ENCODE assay signal across 17 cellular contexts in the genomic region with DNA sequence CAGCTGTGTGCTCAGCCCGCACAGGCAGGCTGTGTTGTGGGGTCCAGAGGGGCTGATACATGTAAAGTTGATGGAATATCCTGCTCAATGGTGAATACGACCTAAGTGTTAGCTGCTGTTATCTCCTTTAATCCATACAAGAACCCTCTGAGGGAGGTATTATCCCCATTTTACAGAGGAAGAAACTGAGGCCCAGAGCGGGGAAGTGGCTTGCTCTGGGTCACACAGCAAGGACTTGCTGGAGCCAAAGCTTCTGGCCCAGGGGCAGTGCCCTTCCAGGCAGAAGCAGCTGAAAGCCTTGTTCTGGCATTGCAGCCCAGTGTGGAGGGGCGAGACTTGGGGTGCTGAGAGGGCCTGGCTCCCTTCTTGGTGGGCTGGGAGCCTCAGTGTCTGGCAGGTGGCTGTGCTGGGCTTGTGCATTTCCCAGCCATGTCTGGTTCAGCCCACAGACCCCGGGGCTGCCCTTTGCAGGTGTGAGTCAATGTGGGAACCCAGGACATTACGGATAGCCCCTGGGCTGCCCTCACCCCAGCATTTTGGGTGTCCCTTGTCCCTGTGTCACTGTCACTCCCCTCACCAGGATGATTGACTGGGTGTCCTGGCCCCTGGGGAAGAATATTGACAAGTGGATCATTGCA. TPM values are rescaled to one million over a fixed set of nuclear protein-coding genes. Genes with fewer than 3 reads are reported as not detected.
A peak's percentile ranks its signal among the peaks of the same experiment; 100 is the strongest.
DNase-seq lines count a peak whose midpoint lies in the region; ATAC-seq, FAIRE-seq and TF ChIP-seq lines count a peak whose summit lies in the region.
"Had no signal": no experiment of that assay in that cellular context is flagged by ENCODE, and none has a peak within 500 bp of the region (broad histone marks: within the 10 kb centered on the region; RNA-seq: fewer than 3 reads in every experiment).

No MANE protein-coding gene starts in this region.

- TF ChIP-seq RAD21 in K562 (CRISPR knock-in tag; conservative IDR thresholded peaks at IDR 0.05 in 1 of 2, IDR thresholded peaks at IDR 0.05 in 1 of 2): no peak

- H3K9me3 ChIP-seq in K562 (replicated peaks; ENCODE audit: control insufficient read depth, insufficient read depth, low read depth, low read length): no peaks in the 10 kb centered on the region
- H3K9me3 ChIP-seq: Peyer's patch had no signal

- no peak overlapping the region for H3K4me3 Mint-ChIP-seq in activated CD8-positive, alpha-beta T cell treated with anti-CD3 and anti-CD28 coated beads, Interleukin-2, amount 10 ng/mL, durations not matched to agents 7 days and 5 days
- no peak overlapping the region for H3K4me3 Mint-ChIP-seq in activated CD8-positive, alpha-beta T cell treated with anti-CD3 and anti-CD28 coated beads for 36 hours
- H3K4me3 Mint-ChIP-seq: CD14-positive monocyte, H9 had no signal

- H3K36me3 Mint-ChIP-seq in activated CD8-positive, alpha-beta T cell treated with anti-CD3 and anti-CD28 coated beads, Interleukin-2, amount 10 ng/mL, durations not matched to agents 7 days and 5 days (ENCODE audit: low read depth): peaks cover 26% of the 10 kb centered on the region
- H3K36me3 Mint-ChIP-seq in activated CD8-positive, alpha-beta T cell treated with anti-CD3 and anti-CD28 coated beads for 36 hours (ENCODE audit: low read depth): peaks cover 8% of the 10 kb centered on the region

- H3K4me2 ChIP-seq in K562 (ENCODE audit: insufficient read depth, low read length): no peak overlapping the region

- H3K79me2 ChIP-seq in K562 (ENCODE audit: control insufficient read depth, insufficient read depth, low read length): no peaks in the 10 kb centered on the region; the same call in 2 of the 3 replicates

- intact Hi-C loops in activated CD8-positive, alpha-beta T cell treated with anti-CD3 and anti-CD28 coated beads for 36 hours (cut with micrococcal nuclease): no loop called here
- intact Hi-C loops in K562 (cut with micrococcal nuclease): no loop called here
- intact Hi-C loops in sciatic nerve (cut with DNase I): no loop called here

- 83% methylated on average over 5 of the region's 6 CpGs for WGBS in K562 (ENCODE audit: insufficient coverage, low coverage, missing lambda C conversion rate)

- no peak for TF ChIP-seq EP300 in K562 (IDR thresholded peaks at IDR 0.05; ENCODE audit: low read length)

- FAIRE-seq in GM12892 (lab: Jason Lieb, UNC) (peak; percentile 58), K562 (lab: Jason Lieb, UNC) (no peak)

- H3K4me3 ChIP-seq in K562: no peak overlapping the region
- H3K4me3 ChIP-seq: Peyer's patch had no signal

- H3K9ac ChIP-seq in K562 (ENCODE audit: insufficient read depth in 1 of 2, low read depth in 2 of 2, low read length in 2 of 2): peak overlapping the region in 1 of 2 experiments; percentile 48; a peak in 1 of 4 replicates

- H3K4me1 ChIP-seq in K562 (replicated peaks in 1 of 2; ENCODE audit: control insufficient read depth in 2 of 2, insufficient read depth in 2 of 2, low read length in 2 of 2): peaks cover 0 to 18% of the 10 kb centered on the region in 2 experiments; a peak in 3 of 5 replicates

- no peaks in the 10 kb centered on the region for H3K9me1 ChIP-seq in K562 (ENCODE audit: control insufficient read depth, insufficient read depth, low read length)

- no peaks in the 10 kb centered on the region for H3K27me3 Mint-ChIP-seq in activated CD8-positive, alpha-beta T cell treated with anti-CD3 and anti-CD28 coated beads, Interleukin-2, amount 10 ng/mL, durations not matched to agents 7 days and 5 days (ENCODE audit: low read depth)
- no peaks in the 10 kb centered on the region for H3K27me3 Mint-ChIP-seq in activated CD8-positive, alpha-beta T cell treated with anti-CD3 and anti-CD28 coated beads for 36 hours

- no TSS peak for BruUV-seq in K562 (replicated peaks; lab: Mats Ljungman, UMichigan)

- TF ChIP-seq POLR2A in GM12892 (IDR thresholded peaks at IDR 0.05; ENCODE audit: low read depth, low read length) (no peak), K562 (conservative IDR thresholded peaks at IDR 0.05) (no peak)

- no peaks in the 10 kb centered on the region for H3K9me3 Mint-ChIP-seq in activated CD8-positive, alpha-beta T cell treated with anti-CD3 and anti-CD28 coated beads, Interleukin-2, amount 10 ng/mL, durations not matched to agents 7 days and 5 days (ENCODE audit: insufficient read depth)
- no peaks in the 10 kb centered on the region for H3K9me3 Mint-ChIP-seq in activated CD8-positive, alpha-beta T cell treated with anti-CD3 and anti-CD28 coated beads for 36 hours
- H3K9me3 Mint-ChIP-seq: H9 had no signal

- no peak overlapping the region for H2AFZ ChIP-seq in K562 (ENCODE audit: low read depth, low read length)

- H3K4me1 Mint-ChIP-seq in activated CD8-positive, alpha-beta T cell treated with anti-CD3 and anti-CD28 coated beads, Interleukin-2, amount 10 ng/mL, durations not matched to agents 7 days and 5 days (ENCODE audit: low read depth): peaks cover 43% of the 10 kb centered on the region
- peaks cover 33% of the 10 kb centered on the region for H3K4me1 Mint-ChIP-seq in activated CD8-positive, alpha-beta T cell treated with anti-CD3 and anti-CD28 coated beads for 36 hours (ENCODE audit: low read depth)

- in situ Hi-C loops in K562 (cut with MboI): no loop called here

- no peak for ATAC-seq in activated CD8-positive, alpha-beta T cell treated with anti-CD3 and anti-CD28 coated beads, Interleukin-2, amount 10 ng/mL, durations not matched to agents 7 days and 5 days
- ATAC-seq in activated CD8-positive, alpha-beta T cell treated with anti-CD3 and anti-CD28 coated beads for 36 hours: no peak
- ATAC-seq in K562: no peak
- ATAC-seq in sciatic nerve: no peak
- ATAC-seq: Right ventricle myocardium inferior had no signal

- H3K36me3 ChIP-seq in K562 (ENCODE audit: control insufficient read depth, insufficient read depth, low read length): peaks cover 7% of the 10 kb centered on the region; the same call in 1 of the 3 replicates

- peak overlapping the region; percentile 4 for H3K27ac Mint-ChIP-seq in activated CD8-positive, alpha-beta T cell treated with anti-CD3 and anti-CD28 coated beads, Interleukin-2, amount 10 ng/mL, durations not matched to agents 7 days and 5 days
- H3K27ac Mint-ChIP-seq in activated CD8-positive, alpha-beta T cell treated with anti-CD3 and anti-CD28 coated beads for 36 hours: no peak overlapping the region
- H3K27ac Mint-ChIP-seq: H9 had no signal

- H4K20me1 ChIP-seq in K562 (replicated peaks; ENCODE audit: control insufficient read depth, insufficient read depth, low read length): 0 out of 2 replicates have a peak, but pooled peaks cover 6% of the 10 kb centered on the region

- no peak for DNase-seq in activated CD8-positive, alpha-beta T cell treated with anti-CD3 and anti-CD28 coated beads, Interleukin-2, amount 10 ng/mL, durations not matched to agents 7 days and 5 days
- no peak for DNase-seq in activated CD8-positive, alpha-beta T cell treated with anti-CD3 and anti-CD28 coated beads for 36 hours
- DNase-seq in GM12892 (ENCODE audit: insufficient read length): no peak
- no peak for DNase-seq in K562 (ENCODE audit: extremely low read depth in 1 of 4, low spot score in 3 of 4)
- peak; percentile 45 for DNase-seq in sciatic nerve (ENCODE audit: low spot score)
- DNase-seq in DMS53 treated with DMSO at 0.1 percent for 48 hours (lab: John Stamatoyannopoulos, UW; ENCODE audit: unreplicated experiment): no peak
- no peak for DNase-seq in substantia nigra (lab: John Stamatoyannopoulos, UW)
- DNase-seq in activated CD4-positive, CD25-positive, alpha-beta regulatory T cell treated with anti-CD3 and anti-CD28 coated beads, Interleukin-2, amount 50 U/mL, for 72 hours: no peak
- DNase-seq: 8988T, H9, NCI-H1105 treated with DMSO at 0.1 percent for 48 hours, NCI-H1694, NCI-H2081 treated with DMSO at 0.1 percent for 48 hours, NCI-H446 treated with DMSO at 0.1 percent for 48 hours had no signal

- H3K27ac ChIP-seq in K562 (ENCODE audit: extremely low read depth, low read depth, low read length): no peak overlapping the region
- H3K27ac ChIP-seq in substantia nigra (ENCODE audit: low read depth, low read length, poor library complexity, severe bottlenecking): no peak overlapping the region
- H3K27ac ChIP-seq: Peyer's patch had no signal

- CTCF ChIA-PET in activated CD8-positive, alpha-beta T cell treated with anti-CD3 and anti-CD28 coated beads, Interleukin-2, amount 10 ng/mL, durations not matched to agents 7 days and 5 days (lab: Charles Lee): interaction anchor here (1.4 kb wide), 1 partner anchor 9 kb away, joined by 3 read pairs; no protein-coding TSS in a partner anchor
- CTCF ChIA-PET in activated CD8-positive, alpha-beta T cell treated with anti-CD3 and anti-CD28 coated beads for 36 hours (lab: Charles Lee): interaction anchor here (1.9 kb wide), 1 partner anchor 366 kb away, joined by 4 read pairs; no protein-coding TSS in a partner anchor
- CTCF ChIA-PET in K562 (lab: Yijun Ruan, JAX; ENCODE audit: low intra/inter-chr PET ratio): no interaction called here

- H3K27me3 ChIP-seq in K562 (ENCODE audit: control insufficient read depth in 2 of 2, insufficient read depth in 2 of 2, low read length in 2 of 2): no peaks in the 10 kb centered on the region
- H3K27me3 ChIP-seq: Peyer's patch had no signal

- POLR2A ChIA-PET in activated CD8-positive, alpha-beta T cell treated with anti-CD3 and anti-CD28 coated beads, Interleukin-2, amount 10 ng/mL, durations not matched to agents 7 days and 5 days (lab: Charles Lee): interaction anchor here (0.7 kb wide), 1 partner anchor 11 kb away, joined by 3 read pairs; no protein-coding TSS in a partner anchor
- POLR2A ChIA-PET in activated CD8-positive, alpha-beta T cell treated with anti-CD3 and anti-CD28 coated beads for 36 hours (lab: Charles Lee): interaction anchor here (0.6 kb wide), 1 partner anchor 270 kb away, joined by 3 read pairs; no protein-coding TSS in a partner anchor
- POLR2A ChIA-PET in K562 (lab: Yijun Ruan, JAX): interaction anchor here (0.7 to 1.2 kb wide), 2 partner anchors 9 to 749 kb away, joined by 3 read pairs; no protein-coding TSS in a partner anchor

- TF ChIP-seq CTCF in activated CD8-positive, alpha-beta T cell treated with anti-CD3 and anti-CD28 coated beads for 36 hours (IDR thresholded peaks at IDR 0.05): no peak
- TF ChIP-seq CTCF in K562 (IDR thresholded peaks at IDR 0.05 in 2 of 3, conservative IDR thresholded peaks at IDR 0.05 in 1 of 3; ENCODE audit: insufficient read depth in 2 of 3, low read depth in 1 of 3, low read length in 3 of 3): no peak

RNA-seq across cellular contexts. Expression of gene USP35, which starts 10.4 kb away (rescaled TPM):
- 10 to 100 TPM; 11.9 to 12.8 TPM for total RNA-seq in activated CD8-positive, alpha-beta T cell treated with anti-CD3 and anti-CD28 coated beads, Interleukin-2, amount 10 ng/mL, durations not matched to agents 7 days and 5 days
- total RNA-seq in activated CD8-positive, alpha-beta T cell treated with anti-CD3 and anti-CD28 coated beads for 36 hours: 1 to 10 TPM; 6.8 to 7.7 TPM
- 2.4 TPM for polyA plus RNA-seq in GM12892 (2012; ENCODE audit: missing spikeins)
- 11.2 and 24.7 TPM in 2 replicates for total RNA-seq in K562 (2011; cell fraction: chromatin; rRNA removed; ENCODE audit: low replicate concordance)
- 14.8 and 15.9 TPM in 2 replicates for total RNA-seq in K562 (2011; cell fraction: nucleolus; rRNA removed)
- 11.8 and 13.5 TPM in 2 replicates for total RNA-seq in K562 (2011; cell fraction: nucleoplasm; rRNA removed)
- total RNA-seq in K562 (2014; rRNA removed) (3.3 and 4.8 TPM in 2 replicates), K562 (2014; rRNA removed; fragmentation: Illumina TruSeq; extraction: Trizol) (1.6 and 2.1 TPM in 2 replicates), K562 (2015; rRNA removed; fragmentation: Illumina TruSeq; extraction: Trizol) (2.4 and 3.3 TPM in 2 replicates), K562 (2021) (3.8 and 4.1 TPM in 2 replicates), sciatic nerve (11.5 TPM)
- polyA plus RNA-seq in K562 (2011; rRNA removed) (3.9 and 4.4 TPM in 2 replicates), K562 (2014; fragmentation: Illumina TruSeq; extraction: Trizol) (3.0 and 3.6 TPM in 2 replicates), K562 (2014; fragmentation: Nextera tagmentation; extraction: Ambion mirVana) (under 1 TPM; 0.01 to 0.07 TPM), K562 (2014; rRNA removed) (3.6 and 4.0 TPM in 2 replicates)
- polyA plus RNA-seq in K562 (2011; cell fraction: cytosol; rRNA removed): 3.2 and 3.9 TPM in 2 replicates
- 23.4 and 38.4 TPM in 2 replicates for polyA plus RNA-seq in K562 (2011; cell fraction: nucleus; rRNA removed)
- polyA plus RNA-seq in K562 (2012): 3.9 and 6.0 TPM in 2 replicates
- polyA minus RNA-seq in K562 (2011; rRNA and poly(A)+ RNA removed): 1.7 and 1.8 TPM in 2 replicates
- polyA minus RNA-seq in K562 (2011; cell fraction: cytosol; rRNA and poly(A)+ RNA removed): 1.1 and 3.0 TPM in 2 replicates
- 6.1 and 7.2 TPM in 2 replicates for polyA minus RNA-seq in K562 (2011; cell fraction: nucleus; rRNA and poly(A)+ RNA removed)

RNA-seq across cellular contexts. Expression of gene KCTD21, which starts 10.7 kb away (rescaled TPM):
- 1 to 10 TPM; 7.1 to 7.8 TPM for total RNA-seq in activated CD8-positive, alpha-beta T cell treated with anti-CD3 and anti-CD28 coated beads, Interleukin-2, amount 10 ng/mL, durations not matched to agents 7 days and 5 days
- total RNA-seq in activated CD8-positive, alpha-beta T cell treated with anti-CD3 and anti-CD28 coated beads for 36 hours: 1 to 10 TPM; 4.1 to 5.2 TPM
- polyA plus RNA-seq in GM12892 (2012; ENCODE audit: missing spikeins): 1.7 TPM
- 3.6 and 6.5 TPM in 2 replicates for total RNA-seq in K562 (2011; cell fraction: chromatin; rRNA removed; ENCODE audit: low replicate concordance)
- 3.0 and 4.7 TPM in 2 replicates for total RNA-seq in K562 (2011; cell fraction: nucleolus; rRNA removed)
- total RNA-seq in K562 (2011; cell fraction: nucleoplasm; rRNA removed): 4.0 and 7.8 TPM in 2 replicates
- total RNA-seq in K562 (2014; rRNA removed) (1.5 and 2.1 TPM in 2 replicates), K562 (2014; rRNA removed; fragmentation: Illumina TruSeq; extraction: Trizol) (1.7 and 1.9 TPM in 2 replicates), K562 (2015; rRNA removed; fragmentation: Illumina TruSeq; extraction: Trizol) (2.0 and 2.4 TPM in 2 replicates), K562 (2021) (2.2 and 2.4 TPM in 2 replicates), sciatic nerve (13.7 TPM)
- polyA plus RNA-seq in K562 (2011; rRNA removed) (4.2 and 5.4 TPM in 2 replicates), K562 (2014; fragmentation: Illumina TruSeq; extraction: Trizol) (3.3 and 4.3 TPM in 2 replicates), K562 (2014; fragmentation: Nextera tagmentation; extraction: Ambion mirVana) (under 1 TPM; 0.34 to 0.80 TPM), K562 (2014; rRNA removed) (1.7 and 1.8 TPM in 2 replicates)
- 5.2 and 5.6 TPM in 2 replicates for polyA plus RNA-seq in K562 (2011; cell fraction: cytosol; rRNA removed)
- polyA plus RNA-seq in K562 (2011; cell fraction: nucleus; rRNA removed): 1.3 and 2.4 TPM in 2 replicates
- 4.1 and 5.4 TPM in 2 replicates for polyA plus RNA-seq in K562 (2012)
- polyA minus RNA-seq in K562 (2011; rRNA and poly(A)+ RNA removed): 4.0 and 5.1 TPM in 2 replicates
- 2.1 and 3.5 TPM in 2 replicates for polyA minus RNA-seq in K562 (2011; cell fraction: cytosol; rRNA and poly(A)+ RNA removed)
- polyA minus RNA-seq in K562 (2011; cell fraction: nucleus; rRNA and poly(A)+ RNA removed): 1.5 and 2.0 TPM in 2 replicates

RNA-seq across cellular contexts. Expression of gene ALG8, which starts 59.7 kb away (rescaled TPM):
- total RNA-seq in activated CD8-positive, alpha-beta T cell treated with anti-CD3 and anti-CD28 coated beads, Interleukin-2, amount 10 ng/mL, durations not matched to agents 7 days and 5 days: 10 to 100 TPM; 49.9 to 51.7 TPM
- total RNA-seq in activated CD8-positive, alpha-beta T cell treated with anti-CD3 and anti-CD28 coated beads for 36 hours: 10 to 100 TPM; 45.5 to 47.7 TPM
- polyA plus RNA-seq in GM12892 (2012; ENCODE audit: missing spikeins): 33.8 TPM
- 165 and 287 TPM in 2 replicates for total RNA-seq in K562 (2011; cell fraction: chromatin; rRNA removed; ENCODE audit: low replicate concordance)
- total RNA-seq in K562 (2011; cell fraction: nucleolus; rRNA removed): 180 and 196 TPM in 2 replicates
- total RNA-seq in K562 (2011; cell fraction: nucleoplasm; rRNA removed): 233 and 248 TPM in 2 replicates
- total RNA-seq in K562 (2014; rRNA removed) (59.3 and 59.6 TPM in 2 replicates), K562 (2014; rRNA removed; fragmentation: Illumina TruSeq; extraction: Trizol) (112 and 120 TPM in 2 replicates), K562 (2015; rRNA removed; fragmentation: Illumina TruSeq; extraction: Trizol) (92.9 and 97.8 TPM in 2 replicates), K562 (2021) (76.8 and 83.7 TPM in 2 replicates), sciatic nerve (30.9 TPM)
- polyA plus RNA-seq in K562 (2011; rRNA removed) (119 and 159 TPM in 2 replicates), K562 (2014; fragmentation: Illumina TruSeq; extraction: Trizol) (105 and 106 TPM in 2 replicates), K562 (2014; fragmentation: Nextera tagmentation; extraction: Ambion mirVana) (100 to 1,000 TPM; 176 to 189 TPM), K562 (2014; rRNA removed) (68.8 and 91.8 TPM in 2 replicates)
- polyA plus RNA-seq in K562 (2011; cell fraction: cytosol; rRNA removed): 61.4 and 110 TPM in 2 replicates
- 70.2 and 80.7 TPM in 2 replicates for polyA plus RNA-seq in K562 (2011; cell fraction: nucleus; rRNA removed)
- polyA plus RNA-seq in K562 (2012): 63.2 and 74.2 TPM in 2 replicates
- 157 and 185 TPM in 2 replicates for polyA minus RNA-seq in K562 (2011; rRNA and poly(A)+ RNA removed)
- polyA minus RNA-seq in K562 (2011; cell fraction: cytosol; rRNA and poly(A)+ RNA removed): 34.0 and 66.0 TPM in 2 replicates
- 44.8 and 66.9 TPM in 2 replicates for polyA minus RNA-seq in K562 (2011; cell fraction: nucleus; rRNA and poly(A)+ RNA removed)
